ENCODE assay signal across 3 cellular contexts in genomic region chr2:199874209-199874608, GRCh38.
A peak's percentile ranks its signal among the peaks of the same experiment; 100 is the strongest.
TF ChIP-seq lines count a peak whose summit lies in the region.

No MANE protein-coding gene starts in this region.

TF ChIP-seq in HepG2, 621 proteins besides CTCF, POLR2A, EP300 and RAD21:
- TF ChIP-seq KDM5A (IDR thresholded peaks at IDR 0.05; ENCODE audit: borderline replicate concordance, low read length) (peak; percentile 50; the same call in 1 of the 2 replicates), BCL6 (CRISPR knock-in tag; IDR thresholded peaks at IDR 0.05) (no peak)

TF ChIP-seq in HEK293, 187 proteins besides CTCF, POLR2A, EP300 and RAD21:
- peak; percentile 87 for TF ChIP-seq TRIM28 (IDR thresholded peaks at IDR 0.05; ENCODE audit: borderline replicate concordance, low read length)
- no peak for TF ChIP-seq ZNF341 (tag by site-specific recombination; IDR thresholded peaks at IDR 0.05; ENCODE audit: low read depth)
- TF ChIP-seq ZNF23 (tag by site-specific recombination; IDR thresholded peaks at IDR 0.05; ENCODE audit: borderline replicate concordance) = no peak
- peak; percentile 97 for TF ChIP-seq SETDB1 (IDR thresholded peaks at IDR 0.05; ENCODE audit: insufficient read length, low read length)

TF ChIP-seq in K562, 482 proteins besides CTCF, POLR2A, EP300 and RAD21:
- TF ChIP-seq GATA2 (CRISPR knock-in tag; IDR thresholded peaks at IDR 0.05) (no peak), CBX5 (IDR thresholded peaks at IDR 0.05; ENCODE audit: borderline replicate concordance, low read depth) (peak; percentile 65; the same call in 1 of the 2 replicates), CBX3 (IDR thresholded peaks at IDR 0.05; ENCODE audit: borderline replicate concordance in 1 of 2, low read length in 2 of 2) (peak in 1 of 2 experiments; percentile 57; a peak in 2 of 3 replicates)
- TF ChIP-seq, protein P1, sequence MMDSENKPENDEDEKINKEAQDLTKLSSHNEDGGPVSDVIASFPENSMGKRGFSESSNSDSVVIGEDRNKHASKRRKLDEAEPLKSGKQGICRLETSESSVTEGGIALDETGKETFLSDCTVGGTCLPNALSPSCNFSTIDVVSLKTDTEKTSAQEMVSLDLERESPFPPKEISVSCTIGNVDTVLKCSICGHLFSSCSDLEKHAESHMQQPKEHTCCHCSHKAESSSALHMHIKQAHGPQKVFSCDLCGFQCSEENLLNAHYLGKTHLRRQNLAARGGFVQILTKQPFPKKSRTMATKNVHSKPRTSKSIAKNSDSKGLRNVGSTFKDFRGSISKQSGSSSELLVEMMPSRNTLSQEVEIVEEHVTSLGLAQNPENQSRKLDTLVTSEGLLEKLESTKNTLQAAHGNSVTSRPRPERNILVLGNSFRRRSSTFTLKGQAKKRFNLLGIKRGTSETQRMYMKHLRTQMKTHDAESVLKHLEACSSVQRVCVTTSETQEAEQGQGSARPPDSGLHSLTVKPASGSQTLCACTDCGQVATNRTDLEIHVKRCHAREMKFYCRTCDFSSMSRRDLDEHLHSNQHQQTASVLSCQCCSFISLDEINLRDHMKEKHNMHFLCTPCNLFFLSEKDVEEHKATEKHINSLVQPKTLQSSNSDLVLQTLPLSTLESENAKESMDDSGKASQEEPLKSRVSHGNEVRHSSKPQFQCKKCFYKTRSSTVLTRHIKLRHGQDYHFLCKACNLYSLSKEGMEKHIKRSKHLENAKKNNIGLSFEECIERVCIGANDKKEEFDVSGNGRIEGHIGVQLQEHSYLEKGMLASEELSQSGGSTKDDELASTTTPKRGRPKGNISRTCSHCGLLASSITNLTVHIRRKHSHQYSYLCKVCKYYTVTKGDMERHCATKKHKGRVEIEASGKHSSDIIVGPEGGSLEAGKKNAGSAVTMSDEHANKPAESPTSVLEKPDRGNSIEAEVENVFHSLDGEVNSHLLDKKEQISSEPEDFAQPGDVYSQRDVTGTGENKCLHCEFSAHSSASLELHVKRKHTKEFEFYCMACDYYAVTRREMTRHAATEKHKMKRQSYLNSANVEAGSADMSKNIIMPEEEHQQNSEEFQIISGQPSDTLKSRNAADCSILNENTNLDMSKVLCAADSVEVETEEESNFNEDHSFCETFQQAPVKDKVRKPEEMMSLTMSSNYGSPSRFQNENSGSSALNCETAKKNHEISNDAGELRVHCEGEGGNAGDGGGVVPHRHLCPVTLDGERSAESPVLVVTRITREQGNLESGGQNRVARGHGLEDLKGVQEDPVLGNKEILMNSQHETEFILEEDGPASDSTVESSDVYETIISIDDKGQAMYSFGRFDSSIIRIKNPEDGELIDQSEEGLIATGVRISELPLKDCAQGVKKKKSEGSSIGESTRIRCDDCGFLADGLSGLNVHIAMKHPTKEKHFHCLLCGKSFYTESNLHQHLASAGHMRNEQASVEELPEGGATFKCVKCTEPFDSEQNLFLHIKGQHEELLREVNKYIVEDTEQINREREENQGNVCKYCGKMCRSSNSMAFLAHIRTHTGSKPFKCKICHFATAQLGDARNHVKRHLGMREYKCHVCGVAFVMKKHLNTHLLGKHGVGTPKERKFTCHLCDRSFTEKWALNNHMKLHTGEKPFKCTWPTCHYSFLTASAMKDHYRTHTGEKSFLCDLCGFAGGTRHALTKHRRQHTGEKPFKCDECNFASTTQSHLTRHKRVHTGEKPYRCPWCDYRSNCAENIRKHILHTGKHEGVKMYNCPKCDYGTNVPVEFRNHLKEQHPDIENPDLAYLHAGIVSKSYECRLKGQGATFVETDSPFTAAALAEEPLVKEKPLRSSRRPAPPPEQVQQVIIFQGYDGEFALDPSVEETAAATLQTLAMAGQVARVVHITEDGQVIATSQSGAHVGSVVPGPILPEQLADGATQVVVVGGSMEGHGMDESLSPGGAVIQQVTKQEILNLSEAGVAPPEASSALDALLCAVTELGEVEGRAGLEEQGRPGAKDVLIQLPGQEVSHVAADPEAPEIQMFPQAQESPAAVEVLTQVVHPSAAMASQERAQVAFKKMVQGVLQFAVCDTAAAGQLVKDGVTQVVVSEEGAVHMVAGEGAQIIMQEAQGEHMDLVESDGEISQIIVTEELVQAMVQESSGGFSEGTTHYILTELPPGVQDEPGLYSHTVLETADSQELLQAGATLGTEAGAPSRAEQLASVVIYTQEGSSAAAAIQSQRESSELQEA (IDR thresholded peaks at IDR 0.05; ENCODE audit: low read depth) = no peak
TF ChIP-seq in K562: peak in this region for 2.
